Comparison of ENCODE assay signal across 1 cellular context in the genomic region with DNA sequence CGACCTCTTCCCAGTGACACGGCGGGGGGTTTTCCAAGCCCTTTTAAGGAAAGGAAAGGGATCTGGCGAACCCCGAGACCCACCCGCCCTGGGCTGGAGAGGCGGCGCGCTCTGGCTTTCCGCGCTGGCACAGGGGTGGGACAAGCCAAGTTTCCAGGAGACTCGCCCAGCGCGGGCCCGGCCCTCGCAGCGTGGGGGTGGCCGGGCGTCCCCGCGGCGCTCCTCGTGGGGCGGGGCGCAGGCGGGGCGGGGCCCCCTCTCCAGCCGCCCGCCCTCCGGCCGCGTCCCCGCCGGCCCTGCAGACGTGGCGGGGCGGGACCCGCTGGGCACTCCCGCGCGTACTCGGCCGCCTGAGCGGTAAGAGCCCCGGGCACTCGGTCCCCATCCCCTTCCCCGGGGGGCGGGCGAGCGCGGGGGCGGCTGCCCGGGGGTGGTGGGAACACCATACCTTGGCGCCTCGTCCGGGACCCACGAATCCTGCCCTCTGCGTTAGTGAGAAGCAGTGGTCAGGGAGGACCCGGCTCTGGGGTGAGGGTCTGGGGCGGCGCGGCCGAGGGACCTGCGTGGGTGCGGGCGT.
A peak's percentile ranks its signal among the peaks of the same experiment; 100 is the strongest.
TF ChIP-seq lines count a peak whose summit lies in the region.

Gene FAM114A1, plus strand, starts transcription at position 329 of the 577 bp plus-strand sequence. CDS start 10,273 bp downstream, outside the sequence.

TF ChIP-seq in K562, 482 proteins besides CTCF, POLR2A, EP300 and RAD21 (continued from another document and continues in another):
- TF ChIP-seq, protein P1, sequence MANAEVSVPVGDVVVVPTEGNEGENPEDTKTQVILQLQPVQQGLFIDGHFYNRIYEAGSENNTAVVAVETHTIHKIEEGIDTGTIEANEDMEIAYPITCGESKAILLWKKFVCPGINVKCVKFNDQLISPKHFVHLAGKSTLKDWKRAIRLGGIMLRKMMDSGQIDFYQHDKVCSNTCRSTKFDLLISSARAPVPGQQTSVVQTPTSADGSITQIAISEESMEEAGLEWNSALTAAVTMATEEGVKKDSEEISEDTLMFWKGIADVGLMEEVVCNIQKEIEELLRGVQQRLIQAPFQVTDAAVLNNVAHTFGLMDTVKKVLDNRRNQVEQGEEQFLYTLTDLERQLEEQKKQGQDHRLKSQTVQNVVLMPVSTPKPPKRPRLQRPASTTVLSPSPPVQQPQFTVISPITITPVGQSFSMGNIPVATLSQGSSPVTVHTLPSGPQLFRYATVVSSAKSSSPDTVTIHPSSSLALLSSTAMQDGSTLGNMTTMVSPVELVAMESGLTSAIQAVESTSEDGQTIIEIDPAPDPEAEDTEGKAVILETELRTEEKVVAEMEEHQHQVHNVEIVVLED (CRISPR knock-in tag; IDR thresholded peaks at IDR 0.05), result peak; percentile 56
- TF ChIP-seq NELFE (IDR thresholded peaks at IDR 0.05; ENCODE audit: insufficient read depth, insufficient read length), result no peak
- TF ChIP-seq NFATC3 (IDR thresholded peaks at IDR 0.05), result no peak
- no peak for TF ChIP-seq ZC3H8 (IDR thresholded peaks at IDR 0.05)
- TF ChIP-seq JUND (IDR thresholded peaks at IDR 0.05; ENCODE audit: borderline replicate concordance, low read depth, low read length), result 0 out of 2 replicates have a peak, but pooled peaks have one; percentile 20
- no peak for TF ChIP-seq JUND (tag; IDR thresholded peaks at IDR 0.05; ENCODE audit: borderline replicate concordance, low read depth, low read length)
- peak; percentile 45; the same call in 1 of the 2 replicates for TF ChIP-seq MBD2 (IDR thresholded peaks at IDR 0.05; ENCODE audit: borderline replicate concordance, low read depth)
- no peak for TF ChIP-seq IRF1 (CRISPR knock-in tag; IDR thresholded peaks at IDR 0.05; ENCODE audit: borderline replicate concordance)
- TF ChIP-seq ZBTB17 (CRISPR knock-in tag; IDR thresholded peaks at IDR 0.05), result no peak
- peak; percentile 77 for TF ChIP-seq GATAD2B (IDR thresholded peaks at IDR 0.05; ENCODE audit: borderline replicate concordance)
- TF ChIP-seq LEF1 (IDR thresholded peaks at IDR 0.05), result no peak
- TF ChIP-seq ZBTB1 (CRISPR knock-in tag; IDR thresholded peaks at IDR 0.05; ENCODE audit: borderline replicate concordance, low read depth), result no peak
- TF ChIP-seq HMBOX1 (IDR thresholded peaks at IDR 0.05), result no peak
- TF ChIP-seq CEBPB (tag; IDR thresholded peaks at IDR 0.05), result no peak
- peak; percentile 43 for TF ChIP-seq RBBP5 (IDR thresholded peaks at IDR 0.05; ENCODE audit: borderline replicate concordance, insufficient read depth, low read length, poor library complexity, severe bottlenecking)
- TF ChIP-seq OTX1 (CRISPR knock-in tag; IDR thresholded peaks at IDR 0.05), result no peak
- TF ChIP-seq E2F3 (CRISPR knock-in tag; IDR thresholded peaks at IDR 0.05), result no peak
- 0 out of 4 replicates have a peak, but pooled peaks of 1 of the 2 experiments have one; percentile 14 for TF ChIP-seq NONO (IDR thresholded peaks at IDR 0.05; ENCODE audit: low read depth in 2 of 2, low read length in 1 of 2)
- TF ChIP-seq FOXP1 (CRISPR knock-in tag; IDR thresholded peaks at IDR 0.05), result no peak
- TF ChIP-seq E2F8 (IDR thresholded peaks at IDR 0.05; ENCODE audit: low read depth, partially characterized antibody), result no peak
- TF ChIP-seq MYC (IDR thresholded peaks at IDR 0.05; ENCODE audit: low read depth, low read length), result peak; percentile 50; the same call in 1 of the 2 replicates
- TF ChIP-seq MYC (CRISPR knock-in tag; IDR thresholded peaks at IDR 0.05; ENCODE audit: borderline replicate concordance, low read depth), result no peak
- TF ChIP-seq ZBTB7A (IDR thresholded peaks at IDR 0.05; ENCODE audit: borderline replicate concordance, control insufficient read depth, low read depth, low read length), result peak; percentile 55; the same call in 1 of the 2 replicates
- TF ChIP-seq ARID3A (IDR thresholded peaks at IDR 0.05; ENCODE audit: borderline replicate concordance, low read depth, low read length), result no peak
- no peak for TF ChIP-seq ETV1 (tag; conservative IDR thresholded peaks at IDR 0.05; ENCODE audit: low read depth)
- peak; percentile 85 for TF ChIP-seq CCNT2 (IDR thresholded peaks at IDR 0.05; ENCODE audit: borderline replicate concordance, extremely low read depth, insufficient read length, low read depth, low read length)
- TF ChIP-seq ETV5 (CRISPR knock-in tag; IDR thresholded peaks at IDR 0.05; ENCODE audit: low read depth), result no peak
- no peak for TF ChIP-seq MCM7 (IDR thresholded peaks at IDR 0.05)
- no peak for TF ChIP-seq HINFP (tag; conservative IDR thresholded peaks at IDR 0.05; ENCODE audit: low read depth)
- TF ChIP-seq POLR2H (tag; IDR thresholded peaks at IDR 0.05; ENCODE audit: low read depth), result peak; percentile 72
- TF ChIP-seq POLR2G (IDR thresholded peaks at IDR 0.05; ENCODE audit: low read depth, low read length), result peak; percentile 83
- peak; percentile 89 for TF ChIP-seq CXXC5 (CRISPR knock-in tag; IDR thresholded peaks at IDR 0.05)
- TF ChIP-seq ATF7 (IDR thresholded peaks at IDR 0.05), result no peak
- no peak for TF ChIP-seq YBX1 (IDR thresholded peaks at IDR 0.05)
- TF ChIP-seq, protein P2, sequence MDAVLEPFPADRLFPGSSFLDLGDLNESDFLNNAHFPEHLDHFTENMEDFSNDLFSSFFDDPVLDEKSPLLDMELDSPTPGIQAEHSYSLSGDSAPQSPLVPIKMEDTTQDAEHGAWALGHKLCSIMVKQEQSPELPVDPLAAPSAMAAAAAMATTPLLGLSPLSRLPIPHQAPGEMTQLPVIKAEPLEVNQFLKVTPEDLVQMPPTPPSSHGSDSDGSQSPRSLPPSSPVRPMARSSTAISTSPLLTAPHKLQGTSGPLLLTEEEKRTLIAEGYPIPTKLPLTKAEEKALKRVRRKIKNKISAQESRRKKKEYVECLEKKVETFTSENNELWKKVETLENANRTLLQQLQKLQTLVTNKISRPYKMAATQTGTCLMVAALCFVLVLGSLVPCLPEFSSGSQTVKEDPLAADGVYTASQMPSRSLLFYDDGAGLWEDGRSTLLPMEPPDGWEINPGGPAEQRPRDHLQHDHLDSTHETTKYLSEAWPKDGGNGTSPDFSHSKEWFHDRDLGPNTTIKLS (IDR thresholded peaks at IDR 0.05; ENCODE audit: borderline replicate concordance, low read depth), result peak; percentile 69; the same call in 1 of the 2 replicates
- TF ChIP-seq ZKSCAN8 (CRISPR knock-in tag; IDR thresholded peaks at IDR 0.05), result no peak
- no peak for TF ChIP-seq ELF1 (tag; IDR thresholded peaks at IDR 0.05)
- TF ChIP-seq EWSR1 (IDR thresholded peaks at IDR 0.05; ENCODE audit: borderline replicate concordance, low read depth, partially characterized antibody), result no peak
- no peak for TF ChIP-seq PURB (CRISPR knock-in tag; IDR thresholded peaks at IDR 0.05; ENCODE audit: low read depth)
- peak; percentile 43 for TF ChIP-seq SMAD1 (IDR thresholded peaks at IDR 0.05; ENCODE audit: low read depth, low read length, partially characterized antibody)
- TF ChIP-seq ATF6 (CRISPR knock-in tag; IDR thresholded peaks at IDR 0.05), result no peak
- TF ChIP-seq POU5F1 (IDR thresholded peaks at IDR 0.05; ENCODE audit: borderline replicate concordance, low read depth, low read length, partially characterized antibody), result no peak
- peak; percentile 8; the same call in 1 of the 2 replicates for TF ChIP-seq CREM (IDR thresholded peaks at IDR 0.05; ENCODE audit: low read depth)
- peak; percentile 38 for TF ChIP-seq TBP (optimal IDR thresholded peaks at IDR 0.05; ENCODE audit: low read depth, low read length)
- TF ChIP-seq PYGO2 (tag; IDR thresholded peaks at IDR 0.05), result no peak
- no peak for TF ChIP-seq ZNF75A (CRISPR knock-in tag; IDR thresholded peaks at IDR 0.05)
- peak; percentile 77 for TF ChIP-seq HMGN3 (IDR thresholded peaks at IDR 0.05; ENCODE audit: borderline replicate concordance, extremely low read depth, insufficient read length, low read depth, low read length)
- TF ChIP-seq YY1 (IDR thresholded peaks at IDR 0.05; ENCODE audit: borderline replicate concordance in 1 of 3, control insufficient read depth in 1 of 3, extremely low read depth in 1 of 3, insufficient read depth in 3 of 3, insufficient read length in 1 of 3, insufficient replicate concordance in 2 of 3, low read depth in 1 of 3, low read length in 2 of 3), result peak in 1 of 3 experiments; percentile 34
- TF ChIP-seq, protein P3, sequence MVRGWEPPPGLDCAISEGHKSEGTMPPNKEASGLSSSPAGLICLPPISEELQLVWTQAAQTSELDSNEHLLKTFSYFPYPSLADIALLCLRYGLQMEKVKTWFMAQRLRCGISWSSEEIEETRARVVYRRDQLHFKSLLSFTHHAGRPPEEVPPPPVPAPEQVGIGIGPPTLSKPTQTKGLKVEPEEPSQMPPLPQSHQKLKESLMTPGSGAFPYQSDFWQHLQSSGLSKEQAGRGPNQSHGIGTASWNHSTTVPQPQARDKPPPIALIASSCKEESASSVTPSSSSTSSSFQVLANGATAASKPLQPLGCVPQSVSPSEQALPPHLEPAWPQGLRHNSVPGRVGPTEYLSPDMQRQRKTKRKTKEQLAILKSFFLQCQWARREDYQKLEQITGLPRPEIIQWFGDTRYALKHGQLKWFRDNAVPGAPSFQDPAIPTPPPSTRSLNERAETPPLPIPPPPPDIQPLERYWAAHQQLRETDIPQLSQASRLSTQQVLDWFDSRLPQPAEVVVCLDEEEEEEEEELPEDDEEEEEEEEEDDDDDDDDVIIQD (CRISPR knock-in tag; IDR thresholded peaks at IDR 0.05), result no peak
